ENCODE assay signal across 1 cellular context in the genomic region with DNA sequence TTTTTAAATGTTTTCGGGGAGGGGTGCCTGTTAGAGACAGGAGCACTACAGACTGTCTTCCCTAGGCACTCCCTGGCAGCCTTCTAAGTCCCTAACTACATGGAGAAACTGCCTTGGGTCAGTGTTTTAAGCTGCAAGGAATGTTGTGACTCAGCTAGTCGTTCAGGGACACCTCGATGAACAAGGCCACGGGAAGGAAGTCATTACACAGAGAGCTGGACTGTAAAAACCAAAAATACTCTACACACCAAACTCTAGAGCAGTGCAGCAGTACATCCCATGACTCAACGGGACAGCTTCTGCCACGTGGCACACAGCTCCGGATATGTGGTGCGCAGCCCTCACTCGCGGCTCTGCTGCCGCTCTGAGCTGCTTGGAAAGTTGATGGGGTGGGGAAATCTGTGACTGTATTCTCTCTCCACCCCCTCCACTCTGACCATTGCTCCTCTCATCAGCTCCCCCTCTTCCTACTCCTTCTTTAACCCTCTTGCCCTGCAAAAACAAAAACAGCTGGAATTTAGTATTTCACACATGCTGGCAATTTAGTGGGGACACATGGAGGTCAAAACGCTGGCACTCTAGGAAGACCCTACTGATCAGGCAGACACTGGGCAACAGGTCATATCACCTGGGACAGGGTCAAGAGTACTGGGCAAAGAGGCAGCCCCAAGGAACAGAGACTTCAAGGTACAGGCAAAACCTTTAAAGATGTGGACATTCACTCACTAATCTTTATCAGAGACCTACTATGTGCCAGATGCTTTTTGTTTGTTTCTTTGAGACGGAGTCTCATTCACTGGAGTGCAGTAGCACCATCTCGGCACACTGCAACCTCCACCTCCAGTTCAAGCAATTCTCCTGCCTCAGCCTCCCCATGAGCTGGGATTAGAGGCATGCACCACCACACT.
TF ChIP-seq lines count a peak whose summit lies in the region.

No MANE protein-coding gene starts in this region.

TF ChIP-seq in HepG2, 621 proteins besides CTCF, POLR2A, EP300 and RAD21 (continued from another document and continues in another):
- TF ChIP-seq, protein P1, sequence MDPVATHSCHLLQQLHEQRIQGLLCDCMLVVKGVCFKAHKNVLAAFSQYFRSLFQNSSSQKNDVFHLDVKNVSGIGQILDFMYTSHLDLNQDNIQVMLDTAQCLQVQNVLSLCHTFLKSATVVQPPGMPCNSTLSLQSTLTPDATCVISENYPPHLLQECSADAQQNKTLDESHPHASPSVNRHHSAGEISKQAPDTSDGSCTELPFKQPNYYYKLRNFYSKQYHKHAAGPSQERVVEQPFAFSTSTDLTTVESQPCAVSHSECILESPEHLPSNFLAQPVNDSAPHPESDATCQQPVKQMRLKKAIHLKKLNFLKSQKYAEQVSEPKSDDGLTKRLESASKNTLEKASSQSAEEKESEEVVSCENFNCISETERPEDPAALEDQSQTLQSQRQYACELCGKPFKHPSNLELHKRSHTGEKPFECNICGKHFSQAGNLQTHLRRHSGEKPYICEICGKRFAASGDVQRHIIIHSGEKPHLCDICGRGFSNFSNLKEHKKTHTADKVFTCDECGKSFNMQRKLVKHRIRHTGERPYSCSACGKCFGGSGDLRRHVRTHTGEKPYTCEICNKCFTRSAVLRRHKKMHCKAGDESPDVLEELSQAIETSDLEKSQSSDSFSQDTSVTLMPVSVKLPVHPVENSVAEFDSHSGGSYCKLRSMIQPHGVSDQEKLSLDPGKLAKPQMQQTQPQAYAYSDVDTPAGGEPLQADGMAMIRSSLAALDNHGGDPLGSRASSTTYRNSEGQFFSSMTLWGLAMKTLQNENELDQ (CRISPR knock-in tag; IDR thresholded peaks at IDR 0.05; ENCODE audit: borderline replicate concordance), result no peak
- TF ChIP-seq ZNF777 (CRISPR knock-in tag; IDR thresholded peaks at IDR 0.05) (peak; percentile 71), FOSL2 (CRISPR knock-in tag; IDR thresholded peaks at IDR 0.05) (peak; percentile 91), HMG20A (CRISPR knock-in tag; IDR thresholded peaks at IDR 0.05; ENCODE audit: borderline replicate concordance) (peak; percentile 53; the same call in 1 of the 2 replicates), ZBTB38 (CRISPR knock-in tag; IDR thresholded peaks at IDR 0.05) (peak; percentile 83), EZH2 (conservative IDR thresholded peaks at IDR 0.05; ENCODE audit: low read depth, low read length) (no peak), PLSCR1 (CRISPR knock-in tag; IDR thresholded peaks at IDR 0.05; ENCODE audit: borderline replicate concordance) (no peak), ZNF768 (CRISPR knock-in tag; IDR thresholded peaks at IDR 0.05) (peak; percentile 39; the same call in 1 of the 2 replicates), KLF13 (CRISPR knock-in tag; IDR thresholded peaks at IDR 0.05) (0 out of 2 replicates have a peak, but pooled peaks have one; percentile 23), ZNF784 (CRISPR knock-in tag; IDR thresholded peaks at IDR 0.05; ENCODE audit: borderline replicate concordance) (no peak; the same call in 1 of the 2 replicates), NFE2 (CRISPR knock-in tag; IDR thresholded peaks at IDR 0.05) (no peak), ZNF296 (CRISPR knock-in tag; conservative IDR thresholded peaks at IDR 0.05) (no peak), TEAD3 (CRISPR knock-in tag; optimal IDR thresholded peaks at IDR 0.05; ENCODE audit: borderline replicate concordance) (peak; percentile 80), ZNF7 (CRISPR knock-in tag; IDR thresholded peaks at IDR 0.05) (0 out of 2 replicates have a peak, but pooled peaks have one; percentile 16), ZNF790 (CRISPR knock-in tag; IDR thresholded peaks at IDR 0.05; ENCODE audit: borderline replicate concordance) (no peak), ZIK1 (CRISPR knock-in tag; IDR thresholded peaks at IDR 0.05; ENCODE audit: borderline replicate concordance, low read depth) (no peak), GABPA (IDR thresholded peaks at IDR 0.05; ENCODE audit: low read depth, low read length) (no peak), GABPA (CRISPR knock-in tag; IDR thresholded peaks at IDR 0.05; ENCODE audit: low read depth) (no peak), ZFP82 (CRISPR knock-in tag; IDR thresholded peaks at IDR 0.05; ENCODE audit: borderline replicate concordance) (no peak), SP2 (CRISPR knock-in tag; IDR thresholded peaks at IDR 0.05) (no peak), ZFY (CRISPR knock-in tag; IDR thresholded peaks at IDR 0.05) (0 out of 2 replicates have a peak, but pooled peaks have one; percentile 35), SMAD3 (CRISPR knock-in tag; IDR thresholded peaks at IDR 0.05) (no peak), AFF4 (CRISPR knock-in tag; IDR thresholded peaks at IDR 0.05) (no peak), GATAD1 (CRISPR knock-in tag; IDR thresholded peaks at IDR 0.05) (peak; percentile 18; the same call in 1 of the 2 replicates), STAT5B (CRISPR knock-in tag; IDR thresholded peaks at IDR 0.05) (no peak), ZNF720 (CRISPR knock-in tag; IDR thresholded peaks at IDR 0.05) (no peak), ZNF33B (CRISPR knock-in tag; IDR thresholded peaks at IDR 0.05) (0 out of 2 replicates have a peak, but pooled peaks have one; percentile 77), SUZ12 (IDR thresholded peaks at IDR 0.05; ENCODE audit: low read depth, low read length) (no peak), ZBTB42 (CRISPR knock-in tag; IDR thresholded peaks at IDR 0.05) (no peak), ZNF772 (CRISPR knock-in tag; IDR thresholded peaks at IDR 0.05) (peak; percentile 54; the same call in 1 of the 2 replicates), HMGA1 (CRISPR knock-in tag; conservative IDR thresholded peaks at IDR 0.05) (no peak), GTF3A (CRISPR knock-in tag; conservative IDR thresholded peaks at IDR 0.05) (peak; percentile 19; the same call in 1 of the 2 replicates), CEBPG (CRISPR knock-in tag; IDR thresholded peaks at IDR 0.05) (no peak), ZNF598 (CRISPR knock-in tag; IDR thresholded peaks at IDR 0.05; ENCODE audit: borderline replicate concordance) (no peak), KDM5B (CRISPR knock-in tag; IDR thresholded peaks at IDR 0.05; ENCODE audit: borderline replicate concordance) (peak; percentile 63; the same call in 1 of the 2 replicates), FOXK1 (CRISPR knock-in tag; IDR thresholded peaks at IDR 0.05; ENCODE audit: borderline replicate concordance, low read depth) (no peak), ARNT2 (CRISPR knock-in tag; IDR thresholded peaks at IDR 0.05; ENCODE audit: low read depth) (peak; percentile 70), YEATS4 (CRISPR knock-in tag; IDR thresholded peaks at IDR 0.05; ENCODE audit: borderline replicate concordance) (peak; percentile 81), ZNF775 (CRISPR knock-in tag; IDR thresholded peaks at IDR 0.05; ENCODE audit: borderline replicate concordance) (0 out of 2 replicates have a peak, but pooled peaks have one; percentile 57), ZBTB3 (CRISPR knock-in tag; IDR thresholded peaks at IDR 0.05; ENCODE audit: borderline replicate concordance, low read depth) (peak; percentile 78; the same call in 1 of the 2 replicates), ZNF382 (CRISPR knock-in tag; IDR thresholded peaks at IDR 0.05; ENCODE audit: borderline replicate concordance) (no peak)
- TF ChIP-seq, protein P2, sequence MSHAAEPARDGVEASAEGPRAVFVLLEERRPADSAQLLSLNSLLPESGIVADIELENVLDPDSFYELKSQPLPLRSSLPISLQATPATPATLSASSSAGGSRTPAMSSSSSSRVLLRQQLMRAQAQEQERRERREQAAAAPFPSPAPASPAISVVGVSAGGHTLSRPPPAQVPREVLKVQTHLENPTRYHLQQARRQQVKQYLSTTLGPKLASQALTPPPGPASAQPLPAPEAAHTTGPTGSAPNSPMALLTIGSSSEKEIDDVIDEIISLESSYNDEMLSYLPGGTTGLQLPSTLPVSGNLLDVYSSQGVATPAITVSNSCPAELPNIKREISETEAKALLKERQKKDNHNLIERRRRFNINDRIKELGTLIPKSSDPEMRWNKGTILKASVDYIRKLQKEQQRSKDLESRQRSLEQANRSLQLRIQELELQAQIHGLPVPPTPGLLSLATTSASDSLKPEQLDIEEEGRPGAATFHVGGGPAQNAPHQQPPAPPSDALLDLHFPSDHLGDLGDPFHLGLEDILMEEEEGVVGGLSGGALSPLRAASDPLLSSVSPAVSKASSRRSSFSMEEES (CRISPR knock-in tag; IDR thresholded peaks at IDR 0.05), result peak; percentile 88
- TF ChIP-seq, protein P3, sequence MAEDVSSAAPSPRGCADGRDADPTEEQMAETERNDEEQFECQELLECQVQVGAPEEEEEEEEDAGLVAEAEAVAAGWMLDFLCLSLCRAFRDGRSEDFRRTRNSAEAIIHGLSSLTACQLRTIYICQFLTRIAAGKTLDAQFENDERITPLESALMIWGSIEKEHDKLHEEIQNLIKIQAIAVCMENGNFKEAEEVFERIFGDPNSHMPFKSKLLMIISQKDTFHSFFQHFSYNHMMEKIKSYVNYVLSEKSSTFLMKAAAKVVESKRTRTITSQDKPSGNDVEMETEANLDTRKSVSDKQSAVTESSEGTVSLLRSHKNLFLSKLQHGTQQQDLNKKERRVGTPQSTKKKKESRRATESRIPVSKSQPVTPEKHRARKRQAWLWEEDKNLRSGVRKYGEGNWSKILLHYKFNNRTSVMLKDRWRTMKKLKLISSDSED (CRISPR knock-in tag; IDR thresholded peaks at IDR 0.05), result no peak
- TF ChIP-seq, protein P4, sequence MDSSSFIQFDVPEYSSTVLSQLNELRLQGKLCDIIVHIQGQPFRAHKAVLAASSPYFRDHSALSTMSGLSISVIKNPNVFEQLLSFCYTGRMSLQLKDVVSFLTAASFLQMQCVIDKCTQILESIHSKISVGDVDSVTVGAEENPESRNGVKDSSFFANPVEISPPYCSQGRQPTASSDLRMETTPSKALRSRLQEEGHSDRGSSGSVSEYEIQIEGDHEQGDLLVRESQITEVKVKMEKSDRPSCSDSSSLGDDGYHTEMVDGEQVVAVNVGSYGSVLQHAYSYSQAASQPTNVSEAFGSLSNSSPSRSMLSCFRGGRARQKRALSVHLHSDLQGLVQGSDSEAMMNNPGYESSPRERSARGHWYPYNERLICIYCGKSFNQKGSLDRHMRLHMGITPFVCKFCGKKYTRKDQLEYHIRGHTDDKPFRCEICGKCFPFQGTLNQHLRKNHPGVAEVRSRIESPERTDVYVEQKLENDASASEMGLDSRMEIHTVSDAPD (CRISPR knock-in tag; IDR thresholded peaks at IDR 0.05), result no peak
- TF ChIP-seq, protein P5, sequence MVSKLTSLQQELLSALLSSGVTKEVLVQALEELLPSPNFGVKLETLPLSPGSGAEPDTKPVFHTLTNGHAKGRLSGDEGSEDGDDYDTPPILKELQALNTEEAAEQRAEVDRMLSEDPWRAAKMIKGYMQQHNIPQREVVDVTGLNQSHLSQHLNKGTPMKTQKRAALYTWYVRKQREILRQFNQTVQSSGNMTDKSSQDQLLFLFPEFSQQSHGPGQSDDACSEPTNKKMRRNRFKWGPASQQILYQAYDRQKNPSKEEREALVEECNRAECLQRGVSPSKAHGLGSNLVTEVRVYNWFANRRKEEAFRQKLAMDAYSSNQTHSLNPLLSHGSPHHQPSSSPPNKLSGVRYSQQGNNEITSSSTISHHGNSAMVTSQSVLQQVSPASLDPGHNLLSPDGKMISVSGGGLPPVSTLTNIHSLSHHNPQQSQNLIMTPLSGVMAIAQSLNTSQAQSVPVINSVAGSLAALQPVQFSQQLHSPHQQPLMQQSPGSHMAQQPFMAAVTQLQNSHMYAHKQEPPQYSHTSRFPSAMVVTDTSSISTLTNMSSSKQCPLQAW (CRISPR knock-in tag; IDR thresholded peaks at IDR 0.05), result peak; percentile 34; the same call in 1 of the 2 replicates
- TF ChIP-seq, protein P6, sequence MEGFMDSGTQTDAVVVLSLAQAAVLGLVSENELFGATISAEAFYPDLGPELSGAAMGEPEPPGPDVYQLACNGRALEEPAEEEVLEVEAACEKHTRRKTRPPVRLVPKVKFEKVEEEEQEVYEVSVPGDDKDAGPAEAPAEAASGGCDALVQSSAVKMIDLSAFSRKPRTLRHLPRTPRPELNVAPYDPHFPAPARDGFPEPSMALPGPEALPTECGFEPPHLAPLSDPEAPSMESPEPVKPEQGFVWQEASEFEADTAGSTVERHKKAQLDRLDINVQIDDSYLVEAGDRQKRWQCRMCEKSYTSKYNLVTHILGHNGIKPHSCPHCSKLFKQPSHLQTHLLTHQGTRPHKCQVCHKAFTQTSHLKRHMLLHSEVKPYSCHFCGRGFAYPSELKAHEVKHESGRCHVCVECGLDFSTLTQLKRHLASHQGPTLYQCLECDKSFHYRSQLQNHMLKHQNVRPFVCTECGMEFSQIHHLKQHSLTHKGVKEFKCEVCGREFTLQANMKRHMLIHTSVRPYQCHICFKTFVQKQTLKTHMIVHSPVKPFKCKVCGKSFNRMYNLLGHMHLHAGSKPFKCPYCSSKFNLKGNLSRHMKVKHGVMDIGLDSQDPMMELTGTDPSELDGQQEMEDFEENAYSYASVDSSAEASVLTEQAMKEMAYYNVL (CRISPR knock-in tag; IDR thresholded peaks at IDR 0.05; ENCODE audit: borderline replicate concordance), result no peak; the same call in 1 of the 2 replicates
